ENCODE assay signal across 1 cellular context in the genomic region with DNA sequence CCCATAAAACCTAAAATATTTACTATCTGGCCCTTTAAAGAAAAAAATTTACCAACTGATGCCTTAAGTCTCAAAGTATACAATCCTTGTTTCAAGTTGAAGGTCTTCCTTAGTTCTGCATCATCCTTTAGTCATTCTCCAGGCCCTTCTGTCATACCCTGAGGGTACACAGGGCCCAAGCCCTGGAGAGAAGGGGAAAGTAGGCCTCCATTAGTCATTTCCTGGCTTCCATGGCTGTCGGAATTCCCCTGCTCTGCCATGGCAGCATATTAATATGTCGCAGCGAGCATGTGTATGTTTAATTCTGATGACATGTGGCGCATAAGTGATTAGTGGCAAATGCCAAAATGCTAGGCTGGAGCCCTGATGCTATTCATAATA.
TF ChIP-seq lines count a peak whose summit lies in the region.

No MANE protein-coding gene starts in this region.

TF ChIP-seq in HCT116, 20 proteins besides CTCF, POLR2A, EP300 and RAD21 (continued from another document):
- TF ChIP-seq, protein P1, sequence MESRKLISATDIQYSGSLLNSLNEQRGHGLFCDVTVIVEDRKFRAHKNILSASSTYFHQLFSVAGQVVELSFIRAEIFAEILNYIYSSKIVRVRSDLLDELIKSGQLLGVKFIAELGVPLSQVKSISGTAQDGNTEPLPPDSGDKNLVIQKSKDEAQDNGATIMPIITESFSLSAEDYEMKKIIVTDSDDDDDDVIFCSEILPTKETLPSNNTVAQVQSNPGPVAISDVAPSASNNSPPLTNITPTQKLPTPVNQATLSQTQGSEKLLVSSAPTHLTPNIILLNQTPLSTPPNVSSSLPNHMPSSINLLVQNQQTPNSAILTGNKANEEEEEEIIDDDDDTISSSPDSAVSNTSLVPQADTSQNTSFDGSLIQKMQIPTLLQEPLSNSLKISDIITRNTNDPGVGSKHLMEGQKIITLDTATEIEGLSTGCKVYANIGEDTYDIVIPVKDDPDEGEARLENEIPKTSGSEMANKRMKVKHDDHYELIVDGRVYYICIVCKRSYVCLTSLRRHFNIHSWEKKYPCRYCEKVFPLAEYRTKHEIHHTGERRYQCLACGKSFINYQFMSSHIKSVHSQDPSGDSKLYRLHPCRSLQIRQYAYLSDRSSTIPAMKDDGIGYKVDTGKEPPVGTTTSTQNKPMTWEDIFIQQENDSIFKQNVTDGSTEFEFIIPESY (IDR thresholded peaks at IDR 0.05; ENCODE audit: extremely low read depth, insufficient replicate concordance, low read length), result peak; percentile 63
- peak; percentile 48 for TF ChIP-seq POLR2AphosphoS5 (IDR thresholded peaks at IDR 0.05; ENCODE audit: low read depth, low read length)
- no peak for TF ChIP-seq EZH2phosphoT487 (IDR thresholded peaks at IDR 0.05; ENCODE audit: borderline replicate concordance)
- TF ChIP-seq CEBPB (IDR thresholded peaks at IDR 0.05; ENCODE audit: low read depth), result peak; percentile 61; the same call in 1 of the 2 replicates
- peak; percentile 83 for TF ChIP-seq YY1 (IDR thresholded peaks at IDR 0.05; ENCODE audit: extremely low read depth, insufficient replicate concordance, low read depth, low read length)
TF ChIP-seq in HCT116: peak in this region for 12.
